19 cellular contexts compared by ENCODE assay signal in genomic region chr6:128005009-128005408, GRCh38.
DNase-seq lines count a peak whose midpoint lies in the region; ATAC-seq and TF ChIP-seq lines count a peak whose summit lies in the region.
"Had no signal": no experiment of that assay in that cellular context is flagged by ENCODE, and none has a peak within 500 bp of the region (broad histone marks: within the 10 kb centered on the region; RNA-seq: fewer than 3 reads in every experiment).

No MANE protein-coding gene starts in this region.

- no peaks in the 10 kb centered on the region for H3K4me1 ChIP-seq in mammary epithelial cell (ENCODE audit: insufficient read depth, low read length)
- H3K4me1 ChIP-seq in adrenal gland (replicated peaks in 1 of 2) = no peaks in the 10 kb centered on the region
- H3K4me1 ChIP-seq: spleen had no signal

- H3K36me3 ChIP-seq in mammary epithelial cell (ENCODE audit: insufficient read depth, low read length) (peaks cover 9% of the 10 kb centered on the region), adrenal gland (replicated peaks in 1 of 2) (no peaks in the 10 kb centered on the region)
- H3K36me3 ChIP-seq: neutrophil had no signal

- no peaks in the 10 kb centered on the region for H3K9me3 ChIP-seq in mammary epithelial cell (replicated peaks; ENCODE audit: insufficient read depth, low read length)
- no peaks in the 10 kb centered on the region for H3K9me3 ChIP-seq in adrenal gland (replicated peaks in 1 of 3)
- H3K9me3 ChIP-seq: mucosa of descending colon, neutrophil, spleen had no signal

- intact Hi-C loops in mammary epithelial cell (cut with micrococcal nuclease) (no loop called here), adrenal gland (cut with DNase I) (no loop called here)

- DNase-seq in ELR (ENCODE audit: low read depth) (peak; percentile 59), LHCN-M2 (ENCODE audit: low read depth) (peak; percentile 13), mammary epithelial cell (peak; percentile 61), kidney tubule cell (ENCODE audit: low spot score) (peak; percentile 39), SHP77 (lab: John Stamatoyannopoulos, UW) (no peak), adrenal gland (no peak)
- DNase-seq: activated naive CD4-positive, alpha-beta T cell treated with Interleukin-2 at 50 U/mL for 16 hours; activated T-cell treated with anti-CD3 and anti-CD28 coated beads for 4 hours; CD4-positive, alpha-beta T cell; DMS79 treated with DMSO at 0.1 percent for 48 hours; Kasumi-1; mucosa of descending colon; NCI-H1417 treated with DMSO at 0.1 percent for 48 hours; NCI-H526 treated with DMSO at 0.1 percent for 48 hours; SIG-M5; spleen had no signal

- no peak overlapping the region for H3K27ac ChIP-seq in mammary epithelial cell (ENCODE audit: insufficient read depth, low read depth, low read length)
- H3K27ac ChIP-seq in adrenal gland = no peak overlapping the region
- H3K27ac ChIP-seq: epithelial cell of prostate, neutrophil, spleen had no signal

- BruUV-seq in mammary epithelial cell (replicated peaks; lab: Mats Ljungman, UMichigan) = no TSS peak

- TF ChIP-seq POLR2A in adrenal gland (IDR thresholded peaks at IDR 0.05) = no peak

- dilution Hi-C loops in mammary epithelial cell (cut with HindIII; ENCODE audit: low sequenced_read_pairs) = no loop called here

- H4K20me1 ChIP-seq in mammary epithelial cell (ENCODE audit: insufficient read depth, low read length) = no peaks in the 10 kb centered on the region

- no peak for TF ChIP-seq CTCF in mammary epithelial cell (conservative IDR thresholded peaks at IDR 0.05 in 1 of 2, IDR thresholded peaks at IDR 0.05 in 1 of 2; ENCODE audit: extremely low read depth in 1 of 2, insufficient read depth in 1 of 2, low read depth in 1 of 2, low read length in 2 of 2)
- TF ChIP-seq CTCF in adrenal gland (IDR thresholded peaks at IDR 0.05) = no peak

- H3K4me2 ChIP-seq in mammary epithelial cell (ENCODE audit: insufficient read depth, low read depth, low read length) = no peak overlapping the region

- no peak overlapping the region for H3K4me3 ChIP-seq in mammary epithelial cell (replicated peaks in 1 of 3; ENCODE audit: insufficient read depth in 1 of 3, low read depth in 2 of 3, low read length in 3 of 3)
- no peak overlapping the region for H3K4me3 ChIP-seq in adrenal gland
- H3K4me3 ChIP-seq: mucosa of descending colon, spleen had no signal

- H2AFZ ChIP-seq in mammary epithelial cell (ENCODE audit: low read depth, low read length) = no peak overlapping the region

- H3K27me3 ChIP-seq in mammary epithelial cell (ENCODE audit: insufficient read depth, low read length) = no peaks in the 10 kb centered on the region
- no peaks in the 10 kb centered on the region for H3K27me3 ChIP-seq in adrenal gland
- H3K27me3 ChIP-seq: neutrophil, spleen had no signal

- ATAC-seq in HG02852 (IDR thresholded peaks at IDR 0.05; ENCODE audit: unreplicated experiment) = no peak
- ATAC-seq: mucosa of descending colon had no signal

- no peak overlapping the region for H3K9ac ChIP-seq in mammary epithelial cell (ENCODE audit: insufficient read depth, low read length)

- CTCF ChIA-PET in mammary epithelial cell (lab: Charles Lee; ENCODE audit: low non-redundant PET) = no interaction called here

- H3K79me2 ChIP-seq in mammary epithelial cell (ENCODE audit: insufficient read depth, low read length) = no peaks in the 10 kb centered on the region

- in situ Hi-C loops in mammary epithelial cell (cut with MboI; ENCODE audit: low sequenced_read_pairs in 2 of 2) = no loop called here

- 65% methylated on average over 5 of the region's 5 CpGs for WGBS in mammary epithelial cell (ENCODE audit: low coverage, missing lambda C conversion rate)
- 83 to 87% (median 86%) methylated on average over 5 of the region's 5 CpGs for WGBS in adrenal gland, 4 donors

Comparison
In these comparisons a context has a peak if more than half of its experiments do, and no peak if none do; other contexts are left out.
1. DNase-seq: peak in ELR (single experiment), LHCN-M2 (single experiment), mammary epithelial cell (single experiment) and kidney tubule cell (single experiment); none in SHP77 (0 of 2) and adrenal gland (0 of 7).